Comparison of ENCODE assay signal across 1 cellular context in the genomic region with DNA sequence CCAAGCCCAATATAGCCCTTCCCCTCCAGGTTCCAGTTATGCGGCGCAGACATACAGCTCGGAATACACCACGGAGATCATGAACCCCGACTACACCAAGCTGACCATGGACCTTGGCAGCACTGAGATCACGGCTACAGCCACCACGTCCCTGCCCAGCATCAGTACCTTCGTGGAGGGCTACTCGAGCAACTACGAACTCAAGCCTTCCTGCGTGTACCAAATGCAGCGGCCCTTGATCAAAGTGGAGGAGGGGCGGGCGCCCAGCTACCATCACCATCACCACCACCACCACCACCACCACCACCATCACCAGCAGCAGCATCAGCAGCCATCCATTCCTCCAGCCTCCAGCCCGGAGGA.
TF ChIP-seq lines count a peak whose summit lies in the region.

No MANE protein-coding gene starts in this region.

TF ChIP-seq in H1, 55 proteins besides CTCF, POLR2A, EP300 and RAD21:
- TF ChIP-seq TEAD4 (IDR thresholded peaks at IDR 0.05; ENCODE audit: low read depth, low read length) = no peak
- peak; percentile 75; the same call in 1 of the 2 replicates for TF ChIP-seq SUZ12 (IDR thresholded peaks at IDR 0.05; ENCODE audit: low read length)
